Comparison of ENCODE assay signal across 8 cellular contexts in genomic region chr15:67253517-67254237, GRCh38. TPM values are rescaled to one million over a fixed set of nuclear protein-coding genes. Genes with fewer than 3 reads are reported as not detected.
A peak's percentile ranks its signal among the peaks of the same experiment; 100 is the strongest.
DNase-seq lines count a peak whose midpoint lies in the region; ATAC-seq and TF ChIP-seq lines count a peak whose summit lies in the region.

No MANE protein-coding gene starts in this region.

- intact Hi-C loops in vagina (cut with DNase I), result loop anchor here (10.0 kb wide), 1 partner anchor 189 kb away; the partner anchor contains the start of gene SMAD3

- H3K36me3 Mint-ChIP-seq in brain (peaks cover 3% of the 10 kb centered on the region), memory B cell (peaks cover 3% of the 10 kb centered on the region)

- DNase-seq in EH (ENCODE audit: low read depth) (peak; percentile 35), MG63 (no peak), memory B cell (ENCODE audit: low spot score in 2 of 2) (no peak), vagina (ENCODE audit: extremely low spot score in 2 of 2) (no peak), NCI-H510A (lab: John Stamatoyannopoulos, UW) (no peak)
- no peak for DNase-seq in effector CD4-positive, alpha-beta T cell
- DNase-seq in stimulated activated CD4-positive, alpha-beta T cell treated with anti-CD3 and anti-CD28 coated beads, Interleukin-4, amount 100 ng/mL, for 4 hours, result no peak

- H3K9me3 ChIP-seq in MG63 (no peaks in the 10 kb centered on the region), vagina (no peaks in the 10 kb centered on the region)

- peaks cover 11% of the 10 kb centered on the region for H3K36me3 ChIP-seq in MG63
- H3K36me3 ChIP-seq in vagina, result no peaks in the 10 kb centered on the region

- H3K4me3 Mint-ChIP-seq in brain (peak overlapping the region; percentile 93 to 100 (median 98)), memory B cell (peak overlapping the region; percentile 93)

- H3K27me3 ChIP-seq in MG63 (no peaks in the 10 kb centered on the region), vagina (no peaks in the 10 kb centered on the region)

- H3K27ac Mint-ChIP-seq in brain (peak overlapping the region; percentile 91 to 97 (median 94)), memory B cell (peak overlapping the region; percentile 94)

- H3K27me3 Mint-ChIP-seq in brain, result peaks cover 22% of the 10 kb centered on the region
- no peaks in the 10 kb centered on the region for H3K27me3 Mint-ChIP-seq in memory B cell

- peaks cover 34% of the 10 kb centered on the region for H3K4me1 Mint-ChIP-seq in brain
- peaks cover 14% of the 10 kb centered on the region for H3K4me1 Mint-ChIP-seq in memory B cell

- H3K4me3 ChIP-seq in MG63 (peak overlapping the region; percentile 84), vagina (peak overlapping the region; percentile 77 to 92)

- peaks cover 24% of the 10 kb centered on the region for H3K4me1 ChIP-seq in vagina

- TF ChIP-seq CTCF in brain (conservative IDR thresholded peaks at IDR 0.05), result no peak
- no peak for TF ChIP-seq CTCF in vagina (IDR thresholded peaks at IDR 0.05)

- no peak for ATAC-seq in memory B cell (ENCODE audit: low read depth)

- peak overlapping the region; percentile 85 for H3K27ac ChIP-seq in vagina

- no peak for TF ChIP-seq POLR2A in vagina (IDR thresholded peaks at IDR 0.05)

- H3K9me3 Mint-ChIP-seq in brain (no peaks in the 10 kb centered on the region), memory B cell (no peaks in the 10 kb centered on the region)

RNA-seq across cellular contexts. Expression of gene AAGAB, which starts 0.8 kb away (rescaled TPM):
- total RNA-seq in MG63 (2014; rRNA removed; shearing (Covaris generic); ENCODE audit: low replicate concordance), result 63.7 and 68.1 TPM in 2 replicates
- 29.4 TPM for polyA plus RNA-seq in brain (ENCODE audit: insufficient read depth, low read depth, low replicate concordance)
- total RNA-seq in vagina, result 41.0 TPM

RNA-seq across cellular contexts. Expression of gene IQCH, which starts 0.9 kb away (rescaled TPM):
- 2.2 and 3.5 TPM in 2 replicates for total RNA-seq in MG63 (2014; rRNA removed; shearing (Covaris generic); ENCODE audit: low replicate concordance)
- 3.9 TPM for polyA plus RNA-seq in brain (ENCODE audit: insufficient read depth, low read depth, low replicate concordance)
- 1.5 TPM for total RNA-seq in vagina
